8 cellular contexts compared by ENCODE assay signal in genomic region chr11:118956094-118956846, GRCh38. TPM values are rescaled to one million over a fixed set of nuclear protein-coding genes. Genes with fewer than 3 reads are reported as not detected.
DNase-seq lines count a peak whose midpoint lies in the region; ATAC-seq, FAIRE-seq and TF ChIP-seq lines count a peak whose summit lies in the region.

Gene UPK2 (plus strand): TSS chr11:118956298. CDS start chr11:118956351, 53 bp downstream.

- H3K27me3 ChIP-seq in MG63 (no peaks in the 10 kb centered on the region), pancreas (no peaks in the 10 kb centered on the region), transverse colon (peaks cover 15% of the 10 kb centered on the region)

- DNase-seq in MG63, result peak; percentile 81
- DNase-seq in SK-MEL-5 (ENCODE audit: low read depth, low spot score), result peak; percentile 79
- peak; percentile 80 for DNase-seq in activated gamma-delta T cell treated with anti-CD3 and anti-CD28 coated beads, Interleukin-2, amount 50 U/mL, for 16 hours (ENCODE audit: low read depth)
- peak; percentile 92 for DNase-seq in germinal center (ENCODE audit: low spot score)
- peak; percentile 83 to 96 (median 94) for DNase-seq in pancreas
- DNase-seq in transverse colon, result peak; percentile 91

- ATAC-seq in GM21381 (IDR thresholded peaks at IDR 0.05; ENCODE audit: unreplicated experiment) (peak; percentile 72), pancreas (peak; percentile 98 to 100 (median 99))

- TF ChIP-seq CTCF in C4-2B (conservative IDR thresholded peaks at IDR 0.05) (peak; percentile 94), pancreas (IDR thresholded peaks at IDR 0.05) (peak; percentile 93 to 97 (median 94)), transverse colon (IDR thresholded peaks at IDR 0.05) (peak; percentile 91 to 97 (median 95))

- no peak for TF ChIP-seq EP300 in transverse colon (IDR thresholded peaks at IDR 0.05; ENCODE audit: low read depth)

- no peak for FAIRE-seq in pancreas (lab: Jason Lieb, UNC)

- H3K36me3 ChIP-seq in MG63, result no peaks in the 10 kb centered on the region
- no peaks in the 10 kb centered on the region for H3K36me3 ChIP-seq in pancreas
- no peaks in the 10 kb centered on the region for H3K36me3 ChIP-seq in transverse colon

- H3K9me3 ChIP-seq in MG63, result no peaks in the 10 kb centered on the region
- no peaks in the 10 kb centered on the region for H3K9me3 ChIP-seq in pancreas
- H3K9me3 ChIP-seq in transverse colon, result no peaks in the 10 kb centered on the region

- no peak for TF ChIP-seq POLR2A in transverse colon (IDR thresholded peaks at IDR 0.05)

- H3K4me3 ChIP-seq in MG63 (no peak within 1 kb of the TSS), pancreas (no peak within 1 kb of the TSS), transverse colon (no peak within 1 kb of the TSS)

- WGBS in pancreas, 2 donors, result 4 to 5% methylated on average over 6 to 7 of the region's 7 CpGs
- WGBS in transverse colon (ENCODE audit: low coverage in 1 of 2), 2 donors, result 2% methylated on average over 6 of the region's 7 CpGs; no CpG with 5 or more reads in 1 of the 2 donors

- H3K4me1 ChIP-seq in pancreas (no peaks in the 10 kb centered on the region), transverse colon (peaks cover 0 to under 1% (median 0%) of the 10 kb centered on the region in 4 donors)

- no peak within 1 kb of the TSS for H3K27ac ChIP-seq in C4-2B
- no peak within 1 kb of the TSS for H3K27ac ChIP-seq in pancreas
- no peak within 1 kb of the TSS for H3K27ac ChIP-seq in transverse colon

- in situ Hi-C loops in SK-MEL-5 (cut with HindIII; ENCODE audit: low pct_unique_long_range_greater_than_20kb, low sequenced_read_pairs), result no loop called here
- in situ Hi-C loops in transverse colon (cut with MboI; ENCODE audit: low pct_ligation_motif_present in 1 of 4, low pct_unique_long_range_greater_than_20kb in 1 of 4, low sequenced_read_pairs in 3 of 4), result loop anchor here (5.0 to 25.0 kb wide), 4 partner anchors 51 to 271 kb away; partner anchors contain the start of gene TREH (in 1 of the 4)

- intact Hi-C loops in pancreas (cut with DNase I) (loop anchor here in 2 of 3 donors (5.0 to 10.0 kb wide), 3 partner anchors 49 to 264 kb away; no protein-coding TSS in a partner anchor), transverse colon (cut with DNase I; ENCODE audit: low total_unique reads) (loop anchor here (1.0 to 2.0 kb wide), 2 partner anchors 49 to 267 kb away; no protein-coding TSS in a partner anchor)

RNA-seq across cellular contexts. Expression of gene UPK2, which starts in this region (rescaled TPM):
- not detected in 2 replicates for total RNA-seq in MG63 (2014; rRNA removed; shearing (Covaris generic); ENCODE audit: low replicate concordance)
- not detected in 2 replicates for total RNA-seq in SK-MEL-5 (2014; rRNA removed; shearing (Covaris generic))
- not detected in 2 replicates for polyA plus RNA-seq in SK-MEL-5 (2015; cell fraction: cytosol; rRNA removed)
- polyA plus RNA-seq in SK-MEL-5 (2015; cell fraction: nucleus; rRNA removed), result not detected in 2 replicates
- total RNA-seq in pancreas (under 1 TPM in 1 of 6 donors, not detected in 5; 0.16 TPM), transverse colon (not detected)
- polyA plus RNA-seq in pancreas, result under 1 TPM; 0.09 to 0.19 TPM

Comparison
In these comparisons a context has a peak if more than half of its experiments do, and no peak if none do; other contexts are left out.
1. Peak in DNase-seq in MG63; RNA of the gene not detected or under 1 TPM.
2. Peak in DNase-seq in SK-MEL-5; RNA of the gene not detected or under 1 TPM.
3. Peak in DNase-seq and ATAC-seq in pancreas; RNA of the gene not detected or under 1 TPM.
4. Peak in DNase-seq in transverse colon; RNA of the gene not detected or under 1 TPM.